21 cellular contexts compared by ENCODE assay signal in genomic region chr18:43589611-43590151, GRCh38.
DNase-seq lines count a peak whose midpoint lies in the region; ATAC-seq and TF ChIP-seq lines count a peak whose summit lies in the region.
"Had no signal": no experiment of that assay in that cellular context is flagged by ENCODE, and none has a peak within 500 bp of the region (broad histone marks: within the 10 kb centered on the region; RNA-seq: fewer than 3 reads in every experiment).

No MANE protein-coding gene starts in this region.

- no peak overlapping the region for H2BK20ac ChIP-seq in H9 (ENCODE audit: low read depth, low read length, poor library complexity, severe bottlenecking)

- H4K91ac ChIP-seq in H9 (ENCODE audit: insufficient read length, low read depth, low read length) = no peak overlapping the region

- H3K4me1 ChIP-seq in mammary epithelial cell (ENCODE audit: insufficient read depth, low read length) (no peaks in the 10 kb centered on the region), H9 (ENCODE audit: insufficient read depth, low read length) (no peaks in the 10 kb centered on the region), foreskin keratinocyte (no peaks in the 10 kb centered on the region), stomach (peaks cover 0 to 4% (median 0%) of the 10 kb centered on the region in 4 donors)
- H3K4me1 ChIP-seq: BE2C had no signal

- no peaks in the 10 kb centered on the region for H3K27me3 ChIP-seq in mammary epithelial cell (ENCODE audit: insufficient read depth, low read length)
- no peaks in the 10 kb centered on the region for H3K27me3 ChIP-seq in H9 (ENCODE audit: insufficient read depth, low read length)
- no peaks in the 10 kb centered on the region for H3K27me3 ChIP-seq in foreskin keratinocyte
- no peaks in the 10 kb centered on the region for H3K27me3 ChIP-seq in stomach
- H3K27me3 ChIP-seq: BE2C had no signal

- CTCF ChIA-PET in mammary epithelial cell (lab: Charles Lee; ENCODE audit: low non-redundant PET) (no interaction called here), MCF 10A (lab: Yijun Ruan, JAX) (interaction anchor here (0.6 to 10.0 kb wide), 11 partner anchors 8 to 1536 kb away, joined by 3 to 372 read pairs (median 5); no protein-coding TSS in a partner anchor)

- no peak overlapping the region for H3K14ac ChIP-seq in H9 (ENCODE audit: insufficient read depth, low read length)

- H3K36me3 ChIP-seq in mammary epithelial cell (ENCODE audit: insufficient read depth, low read length) = no peaks in the 10 kb centered on the region
- H3K36me3 ChIP-seq in stomach = no peaks in the 10 kb centered on the region
- H3K36me3 ChIP-seq: BE2C had no signal

- H3T11ph ChIP-seq in H9 (ENCODE audit: low read length) = no peak overlapping the region

- H3K36me3 Mint-ChIP-seq in MCF 10A (ENCODE audit: insufficient read depth, unreplicated experiment) (no peaks in the 10 kb centered on the region), H9 (ENCODE audit: insufficient read depth in 1 of 3, low read depth in 3 of 3) (no peaks in the 10 kb centered on the region)
- no peaks in the 10 kb centered on the region for H3K36me3 Mint-ChIP-seq in stimulated activated effector memory CD8-positive, alpha-beta T cell treated with anti-CD3 and anti-CD28 coated beads, Interleukin-12 subunit alpha, Interleukin-12 subunit beta, amount 100 ng/mL, for 72 hours

- in situ Hi-C loops in mammary epithelial cell (cut with MboI; ENCODE audit: low sequenced_read_pairs in 2 of 2) = no loop called here

- H2BK5ac ChIP-seq in H9 (ENCODE audit: insufficient read length, low read length) = no peak overlapping the region

- H3K27ac ChIP-seq in mammary epithelial cell (ENCODE audit: insufficient read depth, low read depth, low read length) (no peak overlapping the region), H9 (ENCODE audit: insufficient read length, low read depth, low read length) (no peak overlapping the region), foreskin keratinocyte (no peak overlapping the region), stomach (no peak overlapping the region)
- H3K27ac ChIP-seq: 22Rv1, HL-60, PC-9 had no signal

- no peak overlapping the region for H4K8ac ChIP-seq in H9 (replicated peaks; ENCODE audit: insufficient read length, low read depth, low read length)

- no peak overlapping the region for H2AK5ac ChIP-seq in H9 (ENCODE audit: insufficient read length, low read length)

- H3K4me1 Mint-ChIP-seq in MCF 10A (ENCODE audit: insufficient read depth, unreplicated experiment) (no peaks in the 10 kb centered on the region), H9 (no peaks in the 10 kb centered on the region)
- H3K4me1 Mint-ChIP-seq in stimulated activated effector memory CD8-positive, alpha-beta T cell treated with anti-CD3 and anti-CD28 coated beads, Interleukin-12 subunit alpha, Interleukin-12 subunit beta, amount 100 ng/mL, for 72 hours = no peaks in the 10 kb centered on the region

- H3K23me2 ChIP-seq in H9 (ENCODE audit: insufficient read length, low read depth, low read length, poor library complexity, severe bottlenecking) = no peaks in the 10 kb centered on the region

- dilution Hi-C loops in mammary epithelial cell (cut with HindIII; ENCODE audit: low sequenced_read_pairs) = no loop called here

- no peak overlapping the region for H2BK12ac ChIP-seq in H9 (ENCODE audit: insufficient read length, low read depth, low read length)

- intact Hi-C loops in mammary epithelial cell (cut with micrococcal nuclease) = no loop called here
- intact Hi-C loops in MCF 10A (cut with micrococcal nuclease) = no loop called here
- intact Hi-C loops in stomach (cut with DNase I; ENCODE audit: low total_unique reads) = no loop called here

- H3K4me3 ChIP-seq in mammary epithelial cell (replicated peaks in 1 of 3; ENCODE audit: insufficient read depth in 1 of 3, low read depth in 2 of 3, low read length in 3 of 3) (no peak overlapping the region), stomach (no peak overlapping the region)
- H3K4me3 ChIP-seq: K562, PC-9 had no signal

- ATAC-seq in foreskin keratinocyte = peak; percentile 7
- ATAC-seq in stimulated activated effector memory CD8-positive, alpha-beta T cell treated with anti-CD3 and anti-CD28 coated beads, Interleukin-12 subunit alpha, Interleukin-12 subunit beta, amount 100 ng/mL, for 72 hours = peak; percentile 22
- ATAC-seq: HCT116, K562 had no signal

- H3K4me2 ChIP-seq in mammary epithelial cell (ENCODE audit: insufficient read depth, low read depth, low read length) (no peak overlapping the region), H9 (ENCODE audit: insufficient read depth, insufficient read length, low read length) (no peak overlapping the region)
- H3K4me2 ChIP-seq: PC-9 had no signal

- POLR2A ChIA-PET in MCF 10A (lab: Yijun Ruan, JAX) = interaction anchor here (0.7 to 4.7 kb wide), 2 partner anchors 19 to 164 kb away, joined by 3 to 17 read pairs; no protein-coding TSS in a partner anchor

- TF ChIP-seq CTCF in mammary epithelial cell (conservative IDR thresholded peaks at IDR 0.05 in 1 of 2, IDR thresholded peaks at IDR 0.05 in 1 of 2; ENCODE audit: extremely low read depth in 1 of 2, insufficient read depth in 1 of 2, low read depth in 1 of 2, low read length in 2 of 2) (no peak), MCF 10A (IDR thresholded peaks at IDR 0.05; ENCODE audit: unreplicated experiment) (no peak), H9 (conservative IDR thresholded peaks at IDR 0.05) (no peak), foreskin keratinocyte (conservative IDR thresholded peaks at IDR 0.05) (no peak), stomach (IDR thresholded peaks at IDR 0.05) (no peak)

- no peak overlapping the region for H3K23ac ChIP-seq in H9 (ENCODE audit: insufficient read length, low read depth, low read length)

- no peak overlapping the region for H3K4me3 Mint-ChIP-seq in MCF 10A (ENCODE audit: unreplicated experiment)
- no peak overlapping the region for H3K4me3 Mint-ChIP-seq in H9
- no peak overlapping the region for H3K4me3 Mint-ChIP-seq in stimulated activated effector memory CD8-positive, alpha-beta T cell treated with anti-CD3 and anti-CD28 coated beads, Interleukin-12 subunit alpha, Interleukin-12 subunit beta, amount 100 ng/mL, for 72 hours
- H3K4me3 Mint-ChIP-seq: CD4-positive, alpha-beta T cell had no signal

- DNase-seq in mammary epithelial cell = no peak
- no peak for DNase-seq in MCF 10A (ENCODE audit: unreplicated experiment)
- peak; percentile 28 for DNase-seq in H9
- no peak for DNase-seq in foreskin keratinocyte
- DNase-seq in stimulated activated effector memory CD8-positive, alpha-beta T cell treated with anti-CD3 and anti-CD28 coated beads, Interleukin-12 subunit alpha, Interleukin-12 subunit beta, amount 100 ng/mL, for 72 hours (ENCODE audit: low spot score in 2 of 2) = no peak
- DNase-seq in DMS79 (lab: John Stamatoyannopoulos, UW) = no peak
- DNase-seq in NCI-H1092 (lab: John Stamatoyannopoulos, UW) = no peak
- DNase-seq in stomach = no peak
- DNase-seq: BE2C; CD4-positive, alpha-beta T cell; MV-4-11; NCI-H1436; NCI-H2029 treated with DMSO at 0.1 percent for 48 hours; NCI-H2171 treated with DMSO at 0.1 percent for 48 hours; NCI-H446 treated with DMSO at 0.1 percent for 48 hours; NCI-H748 treated with DMSO at 0.1 percent for 48 hours; PC-9 had no signal

- H3K27ac Mint-ChIP-seq in MCF 10A (ENCODE audit: low read depth, unreplicated experiment) (no peak overlapping the region), H9 (no peak overlapping the region)
- H3K27ac Mint-ChIP-seq in stimulated activated effector memory CD8-positive, alpha-beta T cell treated with anti-CD3 and anti-CD28 coated beads, Interleukin-12 subunit alpha, Interleukin-12 subunit beta, amount 100 ng/mL, for 72 hours = no peak overlapping the region
- H3K27ac Mint-ChIP-seq: CD4-positive, alpha-beta T cell had no signal

- 20% methylated on average over 4 of the region's 11 CpGs for WGBS in mammary epithelial cell (ENCODE audit: low coverage, missing lambda C conversion rate)
- no CpG with 5 or more reads among the region's 11 CpGs for WGBS in H9 (ENCODE audit: extremely low coverage, insufficient read length, low lambda C conversion rate)
- 79 to 85% (median 80%) methylated on average over 1 to 11 of the region's 11 CpGs for WGBS in stomach, 5 donors

- no peak for TF ChIP-seq EP300 in stomach (IDR thresholded peaks at IDR 0.05)

- H3K79me2 ChIP-seq in mammary epithelial cell (ENCODE audit: insufficient read depth, low read length) (no peaks in the 10 kb centered on the region), H9 (ENCODE audit: insufficient read depth, low read length) (no peaks in the 10 kb centered on the region)

- H3K56ac ChIP-seq in H9 (ENCODE audit: insufficient read length, low read depth, low read length) = no peak overlapping the region

- H3K9ac ChIP-seq in mammary epithelial cell (ENCODE audit: insufficient read depth, low read length) (no peak overlapping the region), H9 (ENCODE audit: extremely low read depth, insufficient read length, low read length) (no peak overlapping the region)

- H3K9me3 Mint-ChIP-seq in MCF 10A (ENCODE audit: unreplicated experiment) (no peaks in the 10 kb centered on the region), H9 (no peaks in the 10 kb centered on the region)
- no peaks in the 10 kb centered on the region for H3K9me3 Mint-ChIP-seq in stimulated activated effector memory CD8-positive, alpha-beta T cell treated with anti-CD3 and anti-CD28 coated beads, Interleukin-12 subunit alpha, Interleukin-12 subunit beta, amount 100 ng/mL, for 72 hours
- H3K9me3 Mint-ChIP-seq: CD4-positive, alpha-beta T cell had no signal

- no peak for TF ChIP-seq POLR2A in stomach (IDR thresholded peaks at IDR 0.05)

- no peak overlapping the region for H2BK15ac ChIP-seq in H9 (ENCODE audit: low read depth, low read length)

- H4K5ac ChIP-seq in H9 (ENCODE audit: insufficient read length, low read depth, low read length) = no peak overlapping the region

- no peaks in the 10 kb centered on the region for H3K79me1 ChIP-seq in H9 (ENCODE audit: insufficient read depth, low read depth, low read length, poor library complexity, severe bottlenecking)

- peak overlapping the region; percentile 53 for H2AFZ ChIP-seq in mammary epithelial cell (ENCODE audit: low read depth, low read length)
- no peak overlapping the region for H2AFZ ChIP-seq in H9 (ENCODE audit: low read length)
- H2AFZ ChIP-seq: PC-9 had no signal

- peaks cover 12% of the 10 kb centered on the region for H3K27me3 Mint-ChIP-seq in MCF 10A (ENCODE audit: insufficient read depth, unreplicated experiment)
- no peaks in the 10 kb centered on the region for H3K27me3 Mint-ChIP-seq in H9 (ENCODE audit: low read depth)
- H3K27me3 Mint-ChIP-seq: CD4-positive, alpha-beta T cell had no signal

- no peak overlapping the region for H3K18ac ChIP-seq in H9 (ENCODE audit: insufficient read length, low read depth, low read length)

- no peak overlapping the region for H3K4ac ChIP-seq in H9 (ENCODE audit: low read depth, low read length)

- H3K9me3 ChIP-seq in mammary epithelial cell (replicated peaks; ENCODE audit: insufficient read depth, low read length) = no peaks in the 10 kb centered on the region
- H3K9me3 ChIP-seq in H9 (ENCODE audit: control insufficient read depth, low read depth, low read length) = no peaks in the 10 kb centered on the region
- H3K9me3 ChIP-seq in stomach = no peaks in the 10 kb centered on the region
- H3K9me3 ChIP-seq: BE2C had no signal

- BruUV-seq in mammary epithelial cell (replicated peaks; lab: Mats Ljungman, UMichigan) (no TSS peak), MCF 10A (replicated peaks; lab: Mats Ljungman, UMichigan) (no TSS peak)

- no peak overlapping the region for H2BK120ac ChIP-seq in H9 (ENCODE audit: low read depth, low read length, poor library complexity, severe bottlenecking)

- H4K20me1 ChIP-seq in mammary epithelial cell (ENCODE audit: insufficient read depth, low read length) = no peaks in the 10 kb centered on the region
- H4K20me1 ChIP-seq in H9 (ENCODE audit: control insufficient read depth, insufficient read depth, insufficient read length) = no peaks in the 10 kb centered on the region
